Comparison of ENCODE assay signal across 12 cellular contexts in the genomic region with DNA sequence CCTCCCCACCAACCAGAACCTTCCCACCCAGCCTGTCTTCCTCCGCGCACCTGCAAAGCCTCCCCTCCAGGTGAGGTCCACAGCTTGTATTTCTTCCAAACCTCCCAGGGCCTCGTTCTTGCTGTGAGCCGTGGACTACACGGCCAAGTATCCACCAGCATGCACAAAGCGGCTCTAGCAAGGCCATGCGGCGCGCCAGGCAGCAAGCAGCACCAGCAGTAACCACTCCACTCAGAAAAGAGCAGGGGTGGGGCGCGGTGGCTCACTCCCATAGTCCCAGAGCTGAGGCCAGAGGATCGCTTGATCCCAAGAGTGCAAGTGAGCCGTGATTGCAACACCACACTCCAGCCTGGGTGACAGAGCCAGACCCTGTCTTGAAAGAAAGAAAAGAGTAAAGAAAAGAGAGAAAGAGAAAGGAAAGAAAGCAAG. TPM values are rescaled to one million over a fixed set of nuclear protein-coding genes. Genes with fewer than 3 reads are reported as not detected.
DNase-seq lines count a peak whose midpoint lies in the region; ATAC-seq and TF ChIP-seq lines count a peak whose summit lies in the region.
"Had no signal": no experiment of that assay in that cellular context is flagged by ENCODE, and none has a peak within 500 bp of the region (broad histone marks: within the 10 kb centered on the region; RNA-seq: fewer than 3 reads in every experiment).

No MANE protein-coding gene starts in this region.

- H4K8ac ChIP-seq in neuronal stem cell (ENCODE audit: low read depth, low read length), result no peak overlapping the region

- peaks cover 3% of the 10 kb centered on the region for H3K4me1 ChIP-seq in RWPE2 (ENCODE audit: insufficient read depth, poor library complexity, severe bottlenecking)
- H3K4me1 ChIP-seq in heart left ventricle, result peaks cover 0 to 64% (median 22%) of the 10 kb centered on the region in 12 donors
- peaks cover 30 to 34% of the 10 kb centered on the region in 2 donors for H3K4me1 ChIP-seq in neuronal stem cell (ENCODE audit: control insufficient read depth in 2 of 2, insufficient read depth in 1 of 2, low read depth in 1 of 2, low read length in 2 of 2)

- peak overlapping the region; percentile 91 for H3K18ac ChIP-seq in neuronal stem cell (ENCODE audit: low read length)

- 6 to 12% (median 7%) methylated on average over 13 of the region's 13 CpGs for WGBS in heart left ventricle, 4 donors
- WGBS in neuronal stem cell (ENCODE audit: extremely low coverage in 2 of 2, insufficient read length in 2 of 2, insufficient replicate concordance in 1 of 2), 2 donors, result no CpG with 5 or more reads among the region's 13 CpGs

- H3K4me3 ChIP-seq in RWPE2 (ENCODE audit: severe bottlenecking) (no peak overlapping the region), heart left ventricle (peak overlapping the region in 6 of 12 donors; percentile 23 to 43 (median 29)), neuronal stem cell (ENCODE audit: low read length in 2 of 2) (peak overlapping the region in 1 of 2 donors; percentile 37)

- H3K4me2 ChIP-seq in neuronal stem cell (ENCODE audit: insufficient read depth, low read length, poor library complexity, severe bottlenecking), result peak overlapping the region; percentile 44

- peak; percentile 5; the same call in 1 of the 3 replicates for ATAC-seq in RWPE2 (ENCODE audit: low read depth)
- ATAC-seq in heart left ventricle, result peak in 3 of 4 donors; percentile 28 to 50 (median 31)
- no peak for ATAC-seq in GM21381 (IDR thresholded peaks at IDR 0.05; ENCODE audit: unreplicated experiment)
- ATAC-seq in HG03521 (IDR thresholded peaks at IDR 0.05; ENCODE audit: unreplicated experiment), result no peak
- ATAC-seq: natural killer cell; stimulated activated effector memory CD8-positive, alpha-beta T cell treated with anti-CD3 and anti-CD28 coated beads, Interleukin-12 subunit alpha, Interleukin-12 subunit beta, amount 100 ng/mL, for 72 hours had no signal

- DNase-seq in AG08395 (ENCODE audit: low spot score) (peak; percentile 26), RWPE2 (ENCODE audit: low spot score) (no peak), heart left ventricle (peak in 4 of 5 donors; percentile 53 to 90 (median 78)), neuronal stem cell (ENCODE audit: low spot score) (no peak), HK-2 (ENCODE audit: unreplicated experiment) (no peak), AG20443 (ENCODE audit: low spot score) (no peak)
- DNase-seq: activated CD4-positive, alpha-beta T cell treated with anti-CD3 and anti-CD28 coated beads for 1 hour; dermis blood vessel endothelial cell; natural killer cell had no signal

- TF ChIP-seq CTCF in RWPE2 (IDR thresholded peaks at IDR 0.05; ENCODE audit: poor library complexity, severe bottlenecking), result no peak
- no peak for TF ChIP-seq CTCF in heart left ventricle (IDR thresholded peaks at IDR 0.05)

- H2BK120ac ChIP-seq in neuronal stem cell (ENCODE audit: low read depth, low read length), result no peak overlapping the region

- no peaks in the 10 kb centered on the region for H3K9me3 ChIP-seq in RWPE2 (ENCODE audit: severe bottlenecking)
- no peaks in the 10 kb centered on the region for H3K9me3 ChIP-seq in heart left ventricle
- H3K9me3 ChIP-seq in neuronal stem cell (replicated peaks in 1 of 2; ENCODE audit: control insufficient read depth in 2 of 2, insufficient read depth in 1 of 2, low read depth in 1 of 2, low read length in 2 of 2), result peaks cover 0 to 1% of the 10 kb centered on the region in 2 donors

- peaks cover 7% of the 10 kb centered on the region for H3K79me1 ChIP-seq in neuronal stem cell (ENCODE audit: low read depth, low read length)

- no peaks in the 10 kb centered on the region for H3K27me3 ChIP-seq in RWPE2 (ENCODE audit: insufficient read depth, poor library complexity, severe bottlenecking)
- H3K27me3 ChIP-seq in heart left ventricle, result peaks cover 0 to 70% (median 16%) of the 10 kb centered on the region in 9 donors
- H3K27me3 ChIP-seq in neuronal stem cell (ENCODE audit: control insufficient read depth in 3 of 3, insufficient read depth in 3 of 3, low read depth in 1 of 3, low read length in 3 of 3), result peaks cover 0 to 66% (median 7%) of the 10 kb centered on the region in 3 experiments

- intact Hi-C loops in heart left ventricle (cut with DNase I), result no loop called here

- TF ChIP-seq POLR2A in heart left ventricle (IDR thresholded peaks at IDR 0.05), result no peak

- peak overlapping the region; percentile 77 for H3K4ac ChIP-seq in neuronal stem cell (ENCODE audit: low read length)

- peak overlapping the region; percentile 79 for H2BK15ac ChIP-seq in neuronal stem cell (ENCODE audit: low read length)

- no peak overlapping the region for H3K23ac ChIP-seq in neuronal stem cell (ENCODE audit: low read depth, low read length, poor library complexity)

- H3K36me3 ChIP-seq in RWPE2 (ENCODE audit: low read depth) (peaks cover 9% of the 10 kb centered on the region; the same call in 1 of the 2 replicates), heart left ventricle (peaks cover 0 to 12% (median 0%) of the 10 kb centered on the region in 9 donors), neuronal stem cell (replicated peaks in 1 of 2; ENCODE audit: control insufficient read depth in 2 of 2, insufficient read depth in 2 of 2, low read length in 2 of 2) (peaks cover 7 to 23% of the 10 kb centered on the region in 2 donors)

- H3K14ac ChIP-seq in neuronal stem cell (ENCODE audit: low read length), result peak overlapping the region; percentile 90

- H3K27ac ChIP-seq in RWPE2 (ENCODE audit: poor library complexity, severe bottlenecking), result no peak overlapping the region
- peak overlapping the region in 9 of 12 donors; percentile 2 to 71 (median 56) for H3K27ac ChIP-seq in heart left ventricle
- H3K27ac ChIP-seq in neuronal stem cell (replicated peaks; ENCODE audit: low read length), result peak overlapping the region; percentile 76

- H3K9ac ChIP-seq in neuronal stem cell (ENCODE audit: low read depth, low read length, poor library complexity), result peak overlapping the region; percentile 83

- H2AK5ac ChIP-seq in neuronal stem cell (ENCODE audit: low read depth, low read length), result peak overlapping the region; percentile 88

- peak overlapping the region; percentile 94 for H4K91ac ChIP-seq in neuronal stem cell (ENCODE audit: low read depth, low read length, poor library complexity)

- H2BK5ac ChIP-seq in neuronal stem cell (ENCODE audit: low read length), result no peak overlapping the region

- H2BK12ac ChIP-seq in neuronal stem cell (ENCODE audit: low read length), result peak overlapping the region; percentile 95

- H2AFZ ChIP-seq in neuronal stem cell (ENCODE audit: low read length), result no peak overlapping the region

RNA-seq across cellular contexts. Expression of a gene that starts 4.7 kb away (rescaled TPM):
- total RNA-seq in heart left ventricle, result 10 to 100 TPM; 13.6 to 30.6 (median 24.7) TPM
- 10 to 100 TPM; 17.8 to 19.0 TPM for polyA plus RNA-seq in heart left ventricle
- polyA plus RNA-seq in neuronal stem cell (2013, experiment 1 of 2), result 7.0 TPM
- polyA plus RNA-seq in neuronal stem cell (2013, experiment 2 of 2), result 7.6 TPM
- total RNA-seq: natural killer cell had no signal

RNA-seq across cellular contexts. Expression of a gene that starts 20.1 kb away (rescaled TPM):
- under 1 TPM in 7 of 9 donors, not detected in 2; 0.07 to 0.19 (median 0.12) TPM for total RNA-seq in heart left ventricle
- under 1 TPM in 1 of 2 donors, not detected in 1; 0.08 TPM for polyA plus RNA-seq in heart left ventricle
- polyA plus RNA-seq in neuronal stem cell (2013, experiment 1 of 2), result 0.52 TPM
- polyA plus RNA-seq in neuronal stem cell (2013, experiment 2 of 2), result 0.47 TPM
- total RNA-seq: dermis blood vessel endothelial cell had no signal

Comparison
In these comparisons a context has a peak if more than half of its experiments do, and no peak if none do; other contexts are left out.
1. DNase-seq: peak in AG08395 (single experiment) and heart left ventricle (4 of 5); none in RWPE2 (single experiment), neuronal stem cell (single experiment), HK-2 (single experiment) and AG20443 (single experiment).
2. ATAC-seq: peak in RWPE2 (single experiment) and heart left ventricle (3 of 4); none in GM21381 (single experiment) and HG03521 (single experiment).